Comparison of ENCODE assay signal across 10 cellular contexts in genomic region chr14:21825845-21826244, GRCh38.
"Had no signal": no experiment of that assay in that cellular context is flagged by ENCODE, and none has a peak within 500 bp of the region (broad histone marks: within the 10 kb centered on the region; RNA-seq: fewer than 3 reads in every experiment).

No MANE protein-coding gene starts in this region.

- H3K27ac Mint-ChIP-seq: memory B cell, nephron progenitor cell had no signal

- H3K36me3 ChIP-seq: gastrocnemius medialis, left lung, sigmoid colon had no signal

- H3K9me3 Mint-ChIP-seq: memory B cell, nephron progenitor cell had no signal

- H3K4me1 Mint-ChIP-seq: memory B cell, nephron progenitor cell had no signal

- H3K27ac ChIP-seq: body of pancreas, coronary artery, gastrocnemius medialis, left lung, sigmoid colon, testis had no signal

- DNase-seq: body of pancreas, gastrocnemius medialis, left lung, sigmoid colon, testis had no signal

- ATAC-seq: body of pancreas, gastrocnemius medialis, Right ventricle myocardium inferior had no signal

- H3K27me3 ChIP-seq: body of pancreas, gastrocnemius medialis, sigmoid colon, testis had no signal

- H3K36me3 Mint-ChIP-seq: memory B cell had no signal

- H3K4me1 ChIP-seq: body of pancreas, gastrocnemius medialis, left lung, sigmoid colon, testis had no signal

- H3K4me3 ChIP-seq: body of pancreas, coronary artery, gastrocnemius medialis, left lung, sigmoid colon, testis had no signal

- H3K9me3 ChIP-seq: body of pancreas, gastrocnemius medialis, left lung, sigmoid colon, SK-N-SH, testis had no signal

- H3K4me3 Mint-ChIP-seq: memory B cell, nephron progenitor cell had no signal
